In the genomic region with DNA sequence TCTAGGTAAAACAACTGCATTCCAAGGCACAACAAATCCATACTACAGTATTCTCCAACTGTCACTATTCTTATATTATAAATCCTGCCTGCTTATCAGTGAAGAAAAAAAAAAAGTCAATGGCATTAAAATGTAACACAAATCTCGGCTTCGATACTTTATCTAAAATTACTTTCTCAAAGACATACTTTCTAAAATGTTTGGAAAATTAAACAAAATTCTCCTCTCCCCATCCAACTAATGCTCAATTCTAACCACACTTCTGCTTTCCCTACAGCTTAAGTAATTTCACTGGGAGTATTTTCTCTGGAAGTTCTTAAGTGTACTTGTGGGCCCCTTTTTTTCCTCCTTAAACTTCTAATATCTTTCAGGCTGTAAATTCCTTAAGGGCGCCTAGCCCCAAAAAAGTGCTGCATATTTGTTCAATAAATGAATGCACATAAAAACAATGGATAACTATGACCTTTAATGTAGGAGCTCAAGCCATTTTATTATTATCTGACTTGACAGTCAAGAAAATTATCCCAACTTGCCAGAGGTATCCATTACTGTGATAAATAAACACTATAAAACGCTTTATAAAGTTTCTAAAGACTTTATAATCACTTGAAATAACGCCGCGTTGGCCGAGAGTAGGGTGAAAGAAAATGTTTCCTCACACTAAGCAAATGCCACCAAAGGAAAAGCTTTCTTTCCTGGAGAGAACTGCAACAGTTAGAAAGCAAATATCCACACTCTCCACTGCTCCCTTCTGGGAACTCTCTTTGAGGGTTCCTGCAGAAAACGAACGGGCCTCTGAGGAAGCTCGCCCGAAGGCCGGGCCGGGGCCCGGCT, we compare ENCODE assay signal across 8 cellular contexts. TPM values are rescaled to one million over a fixed set of nuclear protein-coding genes. Genes with fewer than 3 reads are reported as not detected.
DNase-seq lines count a peak whose midpoint lies in the region; ATAC-seq and TF ChIP-seq lines count a peak whose summit lies in the region.

No MANE protein-coding gene starts in this region.

- no peak for TF ChIP-seq CTCF in Caco-2 (IDR thresholded peaks at IDR 0.05; ENCODE audit: insufficient read depth in 1 of 2, low read depth in 1 of 2, low read length in 1 of 2, severe bottlenecking in 1 of 2, unreplicated experiment in 1 of 2)
- no peak for TF ChIP-seq CTCF in cardiac fibroblast (IDR thresholded peaks at IDR 0.05; ENCODE audit: low read depth, low read length)

- POLR2A ChIA-PET in Caco-2 (lab: Charles Lee), result interaction anchor here (0.5 to 2.5 kb wide), 5 partner anchors 30 to 141 kb away, joined by 3 to 15 read pairs (median 4); a partner anchor contains a TSS

- H3K27ac Mint-ChIP-seq in Caco-2 (ENCODE audit: unreplicated experiment), result peak overlapping the region; percentile 78

- DNase-seq in Caco-2, result no peak
- DNase-seq in Kasumi-1 (lab: John Stamatoyannopoulos, UW), result peak; percentile 15 to 17
- DNase-seq in cardiac fibroblast (ENCODE audit: low read depth in 2 of 2), result peak; percentile 50 to 70
- no peak for DNase-seq in central memory CD4-positive, alpha-beta T cell
- DNase-seq in HuH-7 (ENCODE audit: low spot score), result no peak

- ATAC-seq in GM21423 (IDR thresholded peaks at IDR 0.05; ENCODE audit: unreplicated experiment), result no peak
- no peak for ATAC-seq in GM18873 (IDR thresholded peaks at IDR 0.05; ENCODE audit: low FRiP score, unreplicated experiment)

- intact Hi-C loops in Caco-2 (cut with micrococcal nuclease; ENCODE audit: unreplicated experiment), result loop anchor here (1.0 kb wide), 2 partner anchors 22 to 38 kb away; a partner anchor contains a TSS

- no peaks in the 10 kb centered on the region for H3K27me3 Mint-ChIP-seq in Caco-2 (ENCODE audit: insufficient read depth, unreplicated experiment)

- no peaks in the 10 kb centered on the region for H3K9me3 ChIP-seq in Caco-2
- no peaks in the 10 kb centered on the region for H3K9me3 ChIP-seq in mononuclear cell (ENCODE audit: low read depth, low read length)

- H3K4me1 ChIP-seq in Caco-2 (peaks cover 6% of the 10 kb centered on the region), mononuclear cell (ENCODE audit: insufficient read depth, low read length) (peaks cover 14% of the 10 kb centered on the region)

- H3K4me1 Mint-ChIP-seq in Caco-2 (ENCODE audit: low read depth, unreplicated experiment), result peaks cover 28% of the 10 kb centered on the region

- H3K4me3 ChIP-seq in Caco-2 (ENCODE audit: low read depth, low read length), result peak overlapping the region; percentile 79
- H3K4me3 ChIP-seq in cardiac fibroblast (replicated peaks in 1 of 2; ENCODE audit: low read depth in 2 of 2, low read length in 2 of 2), result peak overlapping the region; percentile 99 to 100
- peak overlapping the region; percentile 96 for H3K4me3 ChIP-seq in mononuclear cell (ENCODE audit: low read length)

- H3K27me3 ChIP-seq in Caco-2 (replicated peaks; ENCODE audit: control insufficient read depth, insufficient read depth, low read length) (no peaks in the 10 kb centered on the region), mononuclear cell (ENCODE audit: insufficient read depth, low read length) (no peaks in the 10 kb centered on the region)

- TSS peak; percentile 51 for BruUV-seq in Caco-2 (replicated peaks; lab: Mats Ljungman, UMichigan)

- H3K36me3 Mint-ChIP-seq in Caco-2 (ENCODE audit: insufficient read depth, unreplicated experiment), result peaks cover 13% of the 10 kb centered on the region

- no peaks in the 10 kb centered on the region for H3K9me3 Mint-ChIP-seq in Caco-2 (ENCODE audit: unreplicated experiment)

- H3K4me3 Mint-ChIP-seq in Caco-2 (ENCODE audit: unreplicated experiment), result peak overlapping the region; percentile 93

- H3K36me3 ChIP-seq in Caco-2 (ENCODE audit: control insufficient read depth, insufficient read depth, low read length), result no peaks in the 10 kb centered on the region

- CTCF ChIA-PET in Caco-2 (lab: Charles Lee), result interaction anchor here (1.2 kb wide), 1 partner anchor 23 kb away, joined by 11 read pairs; no protein-coding TSS in a partner anchor

RNA-seq across cellular contexts. Expression of a gene that starts 1.0 kb away (rescaled TPM):
- total RNA-seq in Caco-2 (2022), result 41.9 and 55.6 TPM in 2 replicates
- total RNA-seq in mononuclear cell, result 4.1 TPM

RNA-seq across cellular contexts. Expression of a gene that starts 37.9 kb away (rescaled TPM):
- total RNA-seq in Caco-2 (2022) (16.5 and 20.0 TPM in 2 replicates), mononuclear cell (10.0 TPM)

Comparison
In these comparisons a context has a peak if more than half of its experiments do, and no peak if none do; other contexts are left out.
1. DNase-seq: peak in Kasumi-1 (2 of 2) and cardiac fibroblast (2 of 2); none in Caco-2 (0 of 2), central memory CD4-positive, alpha-beta T cell (single experiment) and HuH-7 (single experiment).
2. Peak in every context shown above with its lines, with median percentiles within 50 percentile points of each other: H3K4me3 ChIP-seq.